ENCODE assay signal across 1 cellular context in the genomic region with DNA sequence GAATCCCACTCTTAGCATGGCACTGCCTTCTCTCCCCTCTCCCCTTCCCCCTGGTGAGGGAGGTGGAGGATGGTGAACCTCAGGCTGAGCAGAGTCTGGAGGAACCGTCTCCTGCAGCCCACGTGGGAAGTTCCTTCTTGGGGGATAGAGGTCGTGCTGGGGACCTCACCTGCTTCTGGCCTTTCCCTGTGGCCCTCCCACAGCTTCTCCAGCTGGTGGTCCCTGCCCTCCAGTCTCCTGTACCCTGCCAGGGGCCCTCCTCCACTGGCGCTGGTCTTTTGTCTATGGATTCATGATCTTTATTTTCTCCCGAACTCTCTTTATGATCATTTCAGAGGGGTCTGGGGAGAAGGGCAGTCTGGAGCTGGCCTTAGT.
TF ChIP-seq lines count a peak whose summit lies in the region.

No MANE protein-coding gene starts in this region.

TF ChIP-seq in WTC11, 78 proteins besides CTCF, POLR2A, EP300 and RAD21 (continued from another document):
- TF ChIP-seq, protein P1, sequence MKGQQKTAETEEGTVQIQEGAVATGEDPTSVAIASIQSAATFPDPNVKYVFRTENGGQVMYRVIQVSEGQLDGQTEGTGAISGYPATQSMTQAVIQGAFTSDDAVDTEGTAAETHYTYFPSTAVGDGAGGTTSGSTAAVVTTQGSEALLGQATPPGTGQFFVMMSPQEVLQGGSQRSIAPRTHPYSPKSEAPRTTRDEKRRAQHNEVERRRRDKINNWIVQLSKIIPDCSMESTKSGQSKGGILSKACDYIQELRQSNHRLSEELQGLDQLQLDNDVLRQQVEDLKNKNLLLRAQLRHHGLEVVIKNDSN (CRISPR knock-in tag; IDR thresholded peaks at IDR 0.05), result no peak
- TF ChIP-seq, protein P2, sequence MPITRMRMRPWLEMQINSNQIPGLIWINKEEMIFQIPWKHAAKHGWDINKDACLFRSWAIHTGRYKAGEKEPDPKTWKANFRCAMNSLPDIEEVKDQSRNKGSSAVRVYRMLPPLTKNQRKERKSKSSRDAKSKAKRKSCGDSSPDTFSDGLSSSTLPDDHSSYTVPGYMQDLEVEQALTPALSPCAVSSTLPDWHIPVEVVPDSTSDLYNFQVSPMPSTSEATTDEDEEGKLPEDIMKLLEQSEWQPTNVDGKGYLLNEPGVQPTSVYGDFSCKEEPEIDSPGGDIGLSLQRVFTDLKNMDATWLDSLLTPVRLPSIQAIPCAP (CRISPR knock-in tag; IDR thresholded peaks at IDR 0.05), result no peak
- no peak for TF ChIP-seq KAT7 (CRISPR knock-in tag; IDR thresholded peaks at IDR 0.05; ENCODE audit: borderline replicate concordance)
- TF ChIP-seq ZBTB21 (CRISPR knock-in tag; IDR thresholded peaks at IDR 0.05; ENCODE audit: borderline replicate concordance), result no peak
- TF ChIP-seq, protein P3, sequence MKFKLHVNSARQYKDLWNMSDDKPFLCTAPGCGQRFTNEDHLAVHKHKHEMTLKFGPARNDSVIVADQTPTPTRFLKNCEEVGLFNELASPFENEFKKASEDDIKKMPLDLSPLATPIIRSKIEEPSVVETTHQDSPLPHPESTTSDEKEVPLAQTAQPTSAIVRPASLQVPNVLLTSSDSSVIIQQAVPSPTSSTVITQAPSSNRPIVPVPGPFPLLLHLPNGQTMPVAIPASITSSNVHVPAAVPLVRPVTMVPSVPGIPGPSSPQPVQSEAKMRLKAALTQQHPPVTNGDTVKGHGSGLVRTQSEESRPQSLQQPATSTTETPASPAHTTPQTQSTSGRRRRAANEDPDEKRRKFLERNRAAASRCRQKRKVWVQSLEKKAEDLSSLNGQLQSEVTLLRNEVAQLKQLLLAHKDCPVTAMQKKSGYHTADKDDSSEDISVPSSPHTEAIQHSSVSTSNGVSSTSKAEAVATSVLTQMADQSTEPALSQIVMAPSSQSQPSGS (CRISPR knock-in tag; IDR thresholded peaks at IDR 0.05; ENCODE audit: borderline replicate concordance, low read depth), result no peak
- TF ChIP-seq, protein P4, sequence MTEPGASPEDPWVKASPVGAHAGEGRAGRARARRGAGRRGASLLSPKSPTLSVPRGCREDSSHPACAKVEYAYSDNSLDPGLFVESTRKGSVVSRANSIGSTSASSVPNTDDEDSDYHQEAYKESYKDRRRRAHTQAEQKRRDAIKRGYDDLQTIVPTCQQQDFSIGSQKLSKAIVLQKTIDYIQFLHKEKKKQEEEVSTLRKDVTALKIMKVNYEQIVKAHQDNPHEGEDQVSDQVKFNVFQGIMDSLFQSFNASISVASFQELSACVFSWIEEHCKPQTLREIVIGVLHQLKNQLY (CRISPR knock-in tag; IDR thresholded peaks at IDR 0.05), result no peak
- TF ChIP-seq, protein P5, sequence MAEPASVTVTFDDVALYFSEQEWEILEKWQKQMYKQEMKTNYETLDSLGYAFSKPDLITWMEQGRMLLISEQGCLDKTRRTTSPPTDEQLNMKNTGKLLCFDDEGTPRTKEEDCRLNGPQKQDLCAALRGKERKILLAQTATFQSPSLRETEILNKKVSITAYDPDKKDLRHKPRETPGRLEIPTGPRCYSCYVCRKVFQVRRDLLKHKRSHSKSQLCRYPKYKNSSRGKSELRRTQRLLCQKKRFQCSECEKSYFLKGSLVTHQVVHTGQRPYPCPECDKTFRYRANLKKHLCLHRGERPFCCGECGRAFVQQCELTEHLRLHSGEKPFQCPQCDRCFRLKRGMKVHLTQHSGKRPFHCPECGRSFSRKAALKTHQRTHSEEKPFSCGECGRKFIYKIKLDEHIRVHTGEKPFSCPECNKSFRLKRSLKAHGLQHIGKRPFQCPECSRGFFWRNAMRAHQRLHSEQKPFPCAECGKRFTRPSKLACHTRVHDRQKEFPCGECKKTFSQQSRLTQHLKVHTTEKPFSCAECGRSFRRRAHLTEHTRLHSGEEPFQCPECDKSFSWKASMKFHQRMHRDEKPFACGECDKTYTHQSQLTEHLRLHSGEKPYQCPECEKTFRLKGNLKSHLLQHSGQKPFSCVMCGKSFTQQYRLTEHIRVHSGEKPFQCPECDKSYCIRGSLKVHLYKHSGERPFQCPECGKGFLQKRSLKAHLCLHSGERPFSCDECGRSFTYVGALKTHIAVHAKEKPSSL (CRISPR knock-in tag; conservative IDR thresholded peaks at IDR 0.05), result no peak
- TF ChIP-seq, protein P6, sequence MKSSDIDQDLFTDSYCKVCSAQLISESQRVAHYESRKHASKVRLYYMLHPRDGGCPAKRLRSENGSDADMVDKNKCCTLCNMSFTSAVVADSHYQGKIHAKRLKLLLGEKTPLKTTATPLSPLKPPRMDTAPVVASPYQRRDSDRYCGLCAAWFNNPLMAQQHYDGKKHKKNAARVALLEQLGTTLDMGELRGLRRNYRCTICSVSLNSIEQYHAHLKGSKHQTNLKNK (CRISPR knock-in tag; IDR thresholded peaks at IDR 0.05), result no peak
- TF ChIP-seq, protein P7, sequence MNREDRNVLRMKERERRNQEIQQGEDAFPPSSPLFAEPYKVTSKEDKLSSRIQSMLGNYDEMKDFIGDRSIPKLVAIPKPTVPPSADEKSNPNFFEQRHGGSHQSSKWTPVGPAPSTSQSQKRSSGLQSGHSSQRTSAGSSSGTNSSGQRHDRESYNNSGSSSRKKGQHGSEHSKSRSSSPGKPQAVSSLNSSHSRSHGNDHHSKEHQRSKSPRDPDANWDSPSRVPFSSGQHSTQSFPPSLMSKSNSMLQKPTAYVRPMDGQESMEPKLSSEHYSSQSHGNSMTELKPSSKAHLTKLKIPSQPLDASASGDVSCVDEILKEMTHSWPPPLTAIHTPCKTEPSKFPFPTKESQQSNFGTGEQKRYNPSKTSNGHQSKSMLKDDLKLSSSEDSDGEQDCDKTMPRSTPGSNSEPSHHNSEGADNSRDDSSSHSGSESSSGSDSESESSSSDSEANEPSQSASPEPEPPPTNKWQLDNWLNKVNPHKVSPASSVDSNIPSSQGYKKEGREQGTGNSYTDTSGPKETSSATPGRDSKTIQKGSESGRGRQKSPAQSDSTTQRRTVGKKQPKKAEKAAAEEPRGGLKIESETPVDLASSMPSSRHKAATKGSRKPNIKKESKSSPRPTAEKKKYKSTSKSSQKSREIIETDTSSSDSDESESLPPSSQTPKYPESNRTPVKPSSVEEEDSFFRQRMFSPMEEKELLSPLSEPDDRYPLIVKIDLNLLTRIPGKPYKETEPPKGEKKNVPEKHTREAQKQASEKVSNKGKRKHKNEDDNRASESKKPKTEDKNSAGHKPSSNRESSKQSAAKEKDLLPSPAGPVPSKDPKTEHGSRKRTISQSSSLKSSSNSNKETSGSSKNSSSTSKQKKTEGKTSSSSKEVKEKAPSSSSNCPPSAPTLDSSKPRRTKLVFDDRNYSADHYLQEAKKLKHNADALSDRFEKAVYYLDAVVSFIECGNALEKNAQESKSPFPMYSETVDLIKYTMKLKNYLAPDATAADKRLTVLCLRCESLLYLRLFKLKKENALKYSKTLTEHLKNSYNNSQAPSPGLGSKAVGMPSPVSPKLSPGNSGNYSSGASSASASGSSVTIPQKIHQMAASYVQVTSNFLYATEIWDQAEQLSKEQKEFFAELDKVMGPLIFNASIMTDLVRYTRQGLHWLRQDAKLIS (CRISPR knock-in tag; IDR thresholded peaks at IDR 0.05; ENCODE audit: borderline replicate concordance), result no peak
- TF ChIP-seq JAZF1 (CRISPR knock-in tag; IDR thresholded peaks at IDR 0.05), result no peak
- no peak for TF ChIP-seq ZNF232 (CRISPR knock-in tag; IDR thresholded peaks at IDR 0.05)
- TF ChIP-seq SOX15 (CRISPR knock-in tag; IDR thresholded peaks at IDR 0.05), result no peak
- TF ChIP-seq, protein P8, sequence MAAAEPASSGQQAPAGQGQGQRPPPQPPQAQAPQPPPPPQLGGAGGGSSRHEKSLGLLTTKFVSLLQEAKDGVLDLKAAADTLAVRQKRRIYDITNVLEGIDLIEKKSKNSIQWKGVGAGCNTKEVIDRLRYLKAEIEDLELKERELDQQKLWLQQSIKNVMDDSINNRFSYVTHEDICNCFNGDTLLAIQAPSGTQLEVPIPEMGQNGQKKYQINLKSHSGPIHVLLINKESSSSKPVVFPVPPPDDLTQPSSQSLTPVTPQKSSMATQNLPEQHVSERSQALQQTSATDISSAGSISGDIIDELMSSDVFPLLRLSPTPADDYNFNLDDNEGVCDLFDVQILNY (CRISPR knock-in tag; IDR thresholded peaks at IDR 0.05), result no peak
- TF ChIP-seq, protein P9, sequence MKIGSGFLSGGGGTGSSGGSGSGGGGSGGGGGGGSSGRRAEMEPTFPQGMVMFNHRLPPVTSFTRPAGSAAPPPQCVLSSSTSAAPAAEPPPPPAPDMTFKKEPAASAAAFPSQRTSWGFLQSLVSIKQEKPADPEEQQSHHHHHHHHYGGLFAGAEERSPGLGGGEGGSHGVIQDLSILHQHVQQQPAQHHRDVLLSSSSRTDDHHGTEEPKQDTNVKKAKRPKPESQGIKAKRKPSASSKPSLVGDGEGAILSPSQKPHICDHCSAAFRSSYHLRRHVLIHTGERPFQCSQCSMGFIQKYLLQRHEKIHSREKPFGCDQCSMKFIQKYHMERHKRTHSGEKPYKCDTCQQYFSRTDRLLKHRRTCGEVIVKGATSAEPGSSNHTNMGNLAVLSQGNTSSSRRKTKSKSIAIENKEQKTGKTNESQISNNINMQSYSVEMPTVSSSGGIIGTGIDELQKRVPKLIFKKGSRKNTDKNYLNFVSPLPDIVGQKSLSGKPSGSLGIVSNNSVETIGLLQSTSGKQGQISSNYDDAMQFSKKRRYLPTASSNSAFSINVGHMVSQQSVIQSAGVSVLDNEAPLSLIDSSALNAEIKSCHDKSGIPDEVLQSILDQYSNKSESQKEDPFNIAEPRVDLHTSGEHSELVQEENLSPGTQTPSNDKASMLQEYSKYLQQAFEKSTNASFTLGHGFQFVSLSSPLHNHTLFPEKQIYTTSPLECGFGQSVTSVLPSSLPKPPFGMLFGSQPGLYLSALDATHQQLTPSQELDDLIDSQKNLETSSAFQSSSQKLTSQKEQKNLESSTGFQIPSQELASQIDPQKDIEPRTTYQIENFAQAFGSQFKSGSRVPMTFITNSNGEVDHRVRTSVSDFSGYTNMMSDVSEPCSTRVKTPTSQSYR (CRISPR knock-in tag; IDR thresholded peaks at IDR 0.05), result no peak
